In genomic region chr4:155891058-155891457, GRCh38 we compare ENCODE assay signal across 21 cellular contexts. TPM values are rescaled to one million over a fixed set of nuclear protein-coding genes. Genes with fewer than 3 reads are reported as not detected.
DNase-seq lines count a peak whose midpoint lies in the region; ATAC-seq and TF ChIP-seq lines count a peak whose summit lies in the region.
"Had no signal": no experiment of that assay in that cellular context is flagged by ENCODE, and none has a peak within 500 bp of the region (broad histone marks: within the 10 kb centered on the region; RNA-seq: fewer than 3 reads in every experiment).

No MANE protein-coding gene starts in this region.

- 60 to 75% methylated on average over 3 of the region's 3 CpGs for WGBS in aorta, 2 donors

- peak overlapping the region; percentile 41; the same call in 1 of the 2 replicates for H3K27ac ChIP-seq in HEK293 (ENCODE audit: extremely low read depth, low read depth, low read length)
- H3K27ac ChIP-seq in aorta (ENCODE audit: low read depth in 1 of 2, low read length in 2 of 2) = no peak overlapping the region

- intact Hi-C loops in left colon (cut with DNase I, micrococcal nuclease) = no loop called here
- intact Hi-C loops in aorta (cut with DNase I) = no loop called here

- DNase-seq in A172 (ENCODE audit: low spot score) = peak; percentile 92
- peak; percentile 35 for DNase-seq in amniotic epithelial cell (ENCODE audit: low read depth)
- DNase-seq in fibroblast of mammary gland (ENCODE audit: low read depth) = peak; percentile 18
- DNase-seq in left colon = no peak
- DNase-seq in aorta = no peak
- DNase-seq: 8988T; CD8-positive, alpha-beta memory T cell; DMS 273 treated with DMSO at 0.1 percent for 48 hours; KBM-7; NCI-H1048; NCI-H146; NCI-H2081; NCI-H510A; NCI-H774; SK-N-SH had no signal

- no peaks in the 10 kb centered on the region for H3K36me3 ChIP-seq in HEK293 (ENCODE audit: control insufficient read depth in 2 of 2, insufficient read depth in 1 of 2, low read length in 2 of 2)
- no peaks in the 10 kb centered on the region for H3K36me3 ChIP-seq in aorta (ENCODE audit: control insufficient read depth in 1 of 2, insufficient read depth in 2 of 2, low read length in 1 of 2)
- H3K36me3 ChIP-seq: BLaER1 treated with 17β-estradiol and CSF1 and Interleukin-3, amounts not matched to agents 10 nM and 100 nM; HAP-1 had no signal

- TF ChIP-seq CTCF in HEK293 (tag by site-specific recombination; IDR thresholded peaks at IDR 0.05) = no peak
- TF ChIP-seq CTCF in fibroblast of mammary gland (conservative IDR thresholded peaks at IDR 0.05; ENCODE audit: control insufficient read depth, insufficient read depth, low read depth, low read length) = no peak

- H3K9me3 ChIP-seq in HEK293 (ENCODE audit: control insufficient read depth, insufficient read depth, low read depth, low read length) (no peaks in the 10 kb centered on the region), aorta (ENCODE audit: control insufficient read depth, low read length) (no peaks in the 10 kb centered on the region)
- H3K9me3 ChIP-seq: SK-N-SH had no signal

- H3K4me1 ChIP-seq in HEK293 (ENCODE audit: control insufficient read depth, insufficient read depth, low read length) (peaks cover 6% of the 10 kb centered on the region; the same call in 1 of the 2 replicates), aorta (ENCODE audit: control insufficient read depth in 1 of 2, insufficient read depth in 2 of 2, low read length in 2 of 2) (no peaks in the 10 kb centered on the region)

- POLR2A ChIA-PET in HEK293 (lab: Yijun Ruan, JAX) = no interaction called here

- ATAC-seq in HG02798 (IDR thresholded peaks at IDR 0.05; ENCODE audit: poor library complexity, unreplicated experiment) = no peak
- ATAC-seq in left colon = no peak
- no peak for ATAC-seq in GM19452 (IDR thresholded peaks at IDR 0.05; ENCODE audit: unreplicated experiment)
- no peak for ATAC-seq in aorta (ENCODE audit: low FRiP score)
- ATAC-seq: Right ventricle myocardium inferior had no signal

- no peak overlapping the region for H3K4me3 ChIP-seq in HEK293 (ENCODE audit: low read depth, low read length)
- H3K4me3 ChIP-seq in fibroblast of mammary gland (ENCODE audit: control insufficient read depth, low read depth, low read length) = no peak overlapping the region
- H3K4me3 ChIP-seq in aorta (ENCODE audit: low read length in 2 of 2) = no peak overlapping the region
- H3K4me3 ChIP-seq: BLaER1 treated with 17β-estradiol and CSF1 and Interleukin-3, amounts not matched to agents 10 nM and 100 nM; HAP-1 had no signal

- CTCF ChIA-PET in HEK293 (lab: Yijun Ruan, JAX) = no interaction called here

- H3K27me3 ChIP-seq in aorta (ENCODE audit: control insufficient read depth in 1 of 2, insufficient read depth in 2 of 2, low read length in 1 of 2) = no peaks in the 10 kb centered on the region
- H3K27me3 ChIP-seq: BLaER1 treated with 17β-estradiol and CSF1 and Interleukin-3, amounts not matched to agents 10 nM and 100 nM had no signal

TF ChIP-seq in HEK293, 187 proteins besides CTCF, POLR2A, EP300 and RAD21:
- TF ChIP-seq TRIM28 (IDR thresholded peaks at IDR 0.05; ENCODE audit: borderline replicate concordance, low read length) = peak; percentile 68; the same call in 1 of the 2 replicates
- TF ChIP-seq SETDB1 (IDR thresholded peaks at IDR 0.05; ENCODE audit: insufficient read length, low read length) = peak; percentile 87
- no peak for TF ChIP-seq ZBTB17 (tag by site-specific recombination; IDR thresholded peaks at IDR 0.05)
TF ChIP-seq in HEK293: peak in this region for 2.

RNA-seq across cellular contexts. Expression of gene TDO2, which starts 12.4 kb away (rescaled TPM):
- total RNA-seq in A172 (2014; rRNA removed; shearing (Covaris generic)) = 235 and 369 TPM in 2 replicates
- under 1 TPM in 1 of 2 donors, not detected in 1; 0.67 TPM for total RNA-seq in left colon
- total RNA-seq in aorta = under 1 TPM in 1 of 2 donors, not detected in 1; 0.42 TPM
- polyA plus RNA-seq in aorta = 1 to 10 TPM in 1 of 2 donors, under 1 TPM in 1; 0.41 to 5.9 TPM
- total RNA-seq: CD8-positive, alpha-beta memory T cell; Right ventricle myocardium inferior had no signal
- polyA plus RNA-seq: CD8-positive, alpha-beta memory T cell; SK-N-SH had no signal

RNA-seq across cellular contexts. Expression of gene ASIC5, which starts 25.0 kb away (rescaled TPM):
- total RNA-seq in A172 (2014; rRNA removed; shearing (Covaris generic)) = not detected in 2 replicates
- total RNA-seq in left colon = not detected
- not detected for total RNA-seq in aorta
- not detected for polyA plus RNA-seq in aorta
- total RNA-seq: CD8-positive, alpha-beta memory T cell; Right ventricle myocardium inferior had no signal
- polyA plus RNA-seq: CD8-positive, alpha-beta memory T cell; SK-N-SH had no signal

Comparison
In these comparisons a context has a peak if more than half of its experiments do, and no peak if none do; other contexts are left out.
1. DNase-seq: peak in A172 (single experiment), amniotic epithelial cell (single experiment) and fibroblast of mammary gland (single experiment); none in left colon (0 of 2) and aorta (0 of 2).
2. RNA of gene TDO2, which starts 12.4 kb away (total RNA-seq): 235 to 369 TPM in A172; 0.67 TPM in left colon and 0.42 TPM in aorta; every median in the first group is over 100 times any median in the second.